ENCODE assay signal across 1 cellular context in genomic region chr15:68700395-68701123, GRCh38.
TF ChIP-seq lines count a peak whose summit lies in the region.

No MANE protein-coding gene starts in this region.

TF ChIP-seq in HEK293, 187 proteins besides CTCF, POLR2A, EP300 and RAD21 (continued from another document and continues in another):
- TF ChIP-seq PATZ1 (tag by site-specific recombination; IDR thresholded peaks at IDR 0.05) (peak; percentile 98), ZSCAN5A (tag by site-specific recombination; IDR thresholded peaks at IDR 0.05) (no peak), ZNF571 (tag by site-specific recombination; IDR thresholded peaks at IDR 0.05) (no peak), PRDM2 (tag by site-specific recombination; IDR thresholded peaks at IDR 0.05; ENCODE audit: borderline replicate concordance) (no peak), ZNF280C (tag by site-specific recombination; IDR thresholded peaks at IDR 0.05) (no peak), AEBP2 (tag by site-specific recombination; IDR thresholded peaks at IDR 0.05; ENCODE audit: borderline replicate concordance) (no peak), MZF1 (tag by site-specific recombination; IDR thresholded peaks at IDR 0.05; ENCODE audit: borderline replicate concordance) (no peak), ZNF623 (tag by site-specific recombination; IDR thresholded peaks at IDR 0.05) (no peak), ZNF670 (tag by site-specific recombination; IDR thresholded peaks at IDR 0.05; ENCODE audit: low read depth) (no peak), OSR2 (tag by site-specific recombination; IDR thresholded peaks at IDR 0.05) (peak; percentile 92), ZNF692 (tag by site-specific recombination; IDR thresholded peaks at IDR 0.05) (peak; percentile 90), ZNF791 (tag by site-specific recombination; IDR thresholded peaks at IDR 0.05) (no peak), ZNF24 (tag by site-specific recombination; IDR thresholded peaks at IDR 0.05) (peak; percentile 78), ZBTB1 (tag by site-specific recombination; IDR thresholded peaks at IDR 0.05) (no peak; the same call in 1 of the 2 replicates), ZSCAN18 (tag by site-specific recombination; IDR thresholded peaks at IDR 0.05) (no peak), ZEB2 (tag by site-specific recombination; IDR thresholded peaks at IDR 0.05) (peak; percentile 97), ZNF398 (tag by site-specific recombination; IDR thresholded peaks at IDR 0.05) (peak; percentile 88), ATF2 (tag by site-specific recombination; IDR thresholded peaks at IDR 0.05; ENCODE audit: low read depth) (peak; percentile 96), ZFP37 (tag by site-specific recombination; IDR thresholded peaks at IDR 0.05) (0 out of 2 replicates have a peak, but pooled peaks have one; percentile 64), ZNF423 (tag by site-specific recombination; IDR thresholded peaks at IDR 0.05) (peak; percentile 83), ZNF155 (tag by site-specific recombination; IDR thresholded peaks at IDR 0.05) (no peak), ZBTB49 (tag by site-specific recombination; IDR thresholded peaks at IDR 0.05; ENCODE audit: low read depth) (no peak), ELK4 (IDR thresholded peaks at IDR 0.05; ENCODE audit: borderline replicate concordance, low read depth, low read length) (no peak), ZBTB48 (tag by site-specific recombination; IDR thresholded peaks at IDR 0.05) (peak; percentile 97), ZNF654 (tag by site-specific recombination; IDR thresholded peaks at IDR 0.05; ENCODE audit: low read depth) (no peak), SCRT1 (tag by site-specific recombination; IDR thresholded peaks at IDR 0.05; ENCODE audit: borderline replicate concordance) (no peak), SP2 (tag by site-specific recombination; IDR thresholded peaks at IDR 0.05) (peak; percentile 50)
